ENCODE assay signal across 8 cellular contexts in genomic region chr17:61403846-61404701, GRCh38. TPM values are rescaled to one million over a fixed set of nuclear protein-coding genes. Genes with fewer than 3 reads are reported as not detected.
A peak's percentile ranks its signal among the peaks of the same experiment; 100 is the strongest.
DNase-seq lines count a peak whose midpoint lies in the region; ATAC-seq lines count a peak whose summit lies in the region.

No MANE protein-coding gene starts in this region.

- peaks cover 38 to 72% (median 60%) of the 10 kb centered on the region in 5 donors for H3K27me3 Mint-ChIP-seq in naive thymus-derived CD8-positive, alpha-beta T cell

- H3K27ac ChIP-seq in HUES48 (ENCODE audit: low read depth, low read length) (no peak overlapping the region), ectodermal cell (ENCODE audit: insufficient read depth, low read depth, low read length, poor library complexity, severe bottlenecking) (no peak overlapping the region)

- H3K4me3 ChIP-seq in HUES48 (ENCODE audit: low read depth, low read length) (peak overlapping the region; percentile 11; the same call in 1 of the 2 replicates), ectodermal cell (ENCODE audit: insufficient read depth, low read depth, low read length) (peak overlapping the region; percentile 9)

- 3 to 4% methylated on average over 71 of the region's 71 CpGs for WGBS in ectodermal cell, 2 experiments

- H3K9me3 ChIP-seq in HUES48 (ENCODE audit: control insufficient read depth, insufficient read depth, low read length) = no peaks in the 10 kb centered on the region
- no peaks in the 10 kb centered on the region for H3K9me3 ChIP-seq in ectodermal cell (ENCODE audit: control insufficient read depth, low read length)

- H3K36me3 Mint-ChIP-seq in naive thymus-derived CD8-positive, alpha-beta T cell = peaks cover 0 to 3% (median 0%) of the 10 kb centered on the region in 3 donors

- no peak overlapping the region for H3K9ac ChIP-seq in HUES48 (ENCODE audit: low read depth, low read length)

- ATAC-seq in naive thymus-derived CD8-positive, alpha-beta T cell = peak; percentile 26 to 30
- ATAC-seq in GM18873 (IDR thresholded peaks at IDR 0.05; ENCODE audit: low FRiP score, unreplicated experiment) (no peak), GM21515 (IDR thresholded peaks at IDR 0.05; ENCODE audit: unreplicated experiment) (no peak), HG02642 (IDR thresholded peaks at IDR 0.05; ENCODE audit: poor library complexity, unreplicated experiment) (no peak)

- H3K4me1 Mint-ChIP-seq in naive thymus-derived CD8-positive, alpha-beta T cell = peaks cover 23 to 50% (median 46%) of the 10 kb centered on the region in 4 donors

- H3K27me3 ChIP-seq in HUES48 (ENCODE audit: control insufficient read depth, insufficient read depth, low read length) (peaks cover 100% of the 10 kb centered on the region), ectodermal cell (ENCODE audit: control insufficient read depth, insufficient read depth, low read length, poor library complexity, severe bottlenecking) (peaks cover 100% of the 10 kb centered on the region)

- peak overlapping the region; percentile 54 to 84 (median 74) for H3K4me3 Mint-ChIP-seq in naive thymus-derived CD8-positive, alpha-beta T cell

- H3K36me3 ChIP-seq in HUES48 (ENCODE audit: control insufficient read depth, insufficient read depth, low read length) (no peaks in the 10 kb centered on the region), ectodermal cell (ENCODE audit: control insufficient read depth, insufficient read depth, low read length) (no peaks in the 10 kb centered on the region)

- H3K9me3 Mint-ChIP-seq in naive thymus-derived CD8-positive, alpha-beta T cell = peaks cover 0 to 2% (median 0%) of the 10 kb centered on the region in 9 donors

- DNase-seq in 8988T (peak; percentile 20), middle frontal gyrus (ENCODE audit: extremely low spot score, low spot score) (no peak)
- DNase-seq in naive thymus-derived CD8-positive, alpha-beta T cell = peak in 1 of 10 donors; percentile 59

- H3K4me1 ChIP-seq in HUES48 (ENCODE audit: control insufficient read depth, insufficient read depth, low read length) = peaks cover 3% of the 10 kb centered on the region; the same call in 1 of the 2 replicates
- H3K4me1 ChIP-seq in ectodermal cell (ENCODE audit: control insufficient read depth, insufficient read depth, low read length) = peaks cover 10% of the 10 kb centered on the region

- POLR2A ChIA-PET in naive thymus-derived CD8-positive, alpha-beta T cell (lab: Charles Lee) = no interaction called here

- no peak overlapping the region for H3K27ac Mint-ChIP-seq in naive thymus-derived CD8-positive, alpha-beta T cell

RNA-seq across cellular contexts. Expression of gene TBX2, which starts 4.4 kb away (rescaled TPM):
- 0.28 TPM for polyA plus RNA-seq in ectodermal cell (2013, experiment 1 of 4)
- polyA plus RNA-seq in ectodermal cell (2013, experiment 2 of 4) = 0.21 TPM
- polyA plus RNA-seq in ectodermal cell (2013, experiment 3 of 4) = 0.11 TPM
- 0.41 TPM for polyA plus RNA-seq in ectodermal cell (2013, experiment 4 of 4)
- total RNA-seq in naive thymus-derived CD8-positive, alpha-beta T cell = under 1 TPM in 1 of 2 experiments, not detected in 1; 0.13 TPM
- not detected for polyA plus RNA-seq in naive thymus-derived CD8-positive, alpha-beta T cell

RNA-seq across cellular contexts. Expression of gene TBX4, which starts 48.1 kb away (rescaled TPM):
- not detected for polyA plus RNA-seq in ectodermal cell (2013, experiment 1 of 4)
- polyA plus RNA-seq in ectodermal cell (2013, experiment 2 of 4) = not detected
- polyA plus RNA-seq in ectodermal cell (2013, experiment 3 of 4) = not detected
- not detected for polyA plus RNA-seq in ectodermal cell (2013, experiment 4 of 4)
- total RNA-seq in naive thymus-derived CD8-positive, alpha-beta T cell = not detected
- polyA plus RNA-seq in naive thymus-derived CD8-positive, alpha-beta T cell = not detected

Comparison
In these comparisons a context has a peak if more than half of its experiments do, and no peak if none do; other contexts are left out.
1. ATAC-seq: peak in naive thymus-derived CD8-positive, alpha-beta T cell (2 of 2); none in GM18873 (single experiment), GM21515 (single experiment) and HG02642 (single experiment).